ENCODE assay signal across 32 cellular contexts in genomic region chr3:22161315-22161714, GRCh38.
"Had no signal": no experiment of that assay in that cellular context is flagged by ENCODE, and none has a peak within 500 bp of the region (broad histone marks: within the 10 kb centered on the region; RNA-seq: fewer than 3 reads in every experiment).

No MANE protein-coding gene starts in this region.

- H3K9me3 ChIP-seq: neutrophil, ovary, psoas muscle, right lobe of liver, sigmoid colon, stomach, thoracic aorta, thyroid gland, tibial nerve, upper lobe of left lung, vagina had no signal

- H3K4me3 Mint-ChIP-seq: naive thymus-derived CD8-positive, alpha-beta T cell; natural killer cell treated with Interleukin-12 subunit alpha and Interleukin-12 subunit beta and Interleukin-15 and Interleukin-18, amount 100 ng/mL, for 72 hours; nephron progenitor cell; neural crest cell; stimulated activated effector memory CD8-positive, alpha-beta T cell treated with anti-CD3 and anti-CD28 coated beads, Interleukin-12 subunit alpha, Interleukin-12 subunit beta, amount 100 ng/mL, for 72 hours; stimulated activated naive B cell treated with anti-CD40 and anti-IgM and Interleukin-4, amounts not matched to agents 10 μg/mL and 1 μg/mL and 100 μg/mL, for 72 hours; stimulated activated naive CD8-positive, alpha-beta T cell treated with anti-CD3 and anti-CD28 coated beads, Interleukin-15, Interleukin-2, amounts not matched to agents 100 ng/mL and 50 ng/mL, for 24 hours had no signal

- H3K9me3 Mint-ChIP-seq: nephron progenitor cell; neural crest cell; stimulated activated naive CD8-positive, alpha-beta T cell treated with anti-CD3 and anti-CD28 coated beads, Interleukin-15, Interleukin-2, amounts not matched to agents 100 ng/mL and 50 ng/mL, for 24 hours had no signal

- H3K36me3 ChIP-seq: neutrophil, ovary, right lobe of liver, sigmoid colon, spleen, stomach, thoracic aorta, thyroid gland, tibial nerve, upper lobe of left lung, vagina had no signal

- H3K36me3 Mint-ChIP-seq: naive thymus-derived CD8-positive, alpha-beta T cell; natural killer cell treated with Interleukin-12 subunit alpha and Interleukin-12 subunit beta and Interleukin-15 and Interleukin-18, amount 100 ng/mL, for 72 hours; stimulated activated effector memory CD8-positive, alpha-beta T cell treated with anti-CD3 and anti-CD28 coated beads, Interleukin-12 subunit alpha, Interleukin-12 subunit beta, amount 100 ng/mL, for 72 hours; stimulated activated naive B cell treated with anti-CD40 and anti-IgM and Interleukin-4, amounts not matched to agents 10 μg/mL and 1 μg/mL and 100 μg/mL, for 72 hours had no signal

- DNase-seq: naive thymus-derived CD8-positive, alpha-beta T cell; nephron progenitor cell; occipital lobe; ovary; posterior cingulate gyrus; psoas muscle; right cardiac atrium; right lobe of liver; sigmoid colon; spleen; stimulated activated CD4-positive, alpha-beta T cell treated with anti-CD3 and anti-CD28 coated beads, Interleukin-12 subunit alpha, Interleukin-12 subunit beta, amount 100 ng/mL, for 4 hours; stimulated activated CD4-positive, alpha-beta T cell treated with anti-CD3 and anti-CD28 coated beads, Interleukin-1b, Interleukin-23, amount 100 ng/mL, for 48 hours; stimulated activated CD4-positive, alpha-beta T cell treated with anti-CD3 and anti-CD28 coated beads, Interleukin-2, amount 100 ng/mL, for 48 hours; stimulated activated CD4-positive, alpha-beta T cell treated with anti-CD3 and anti-CD28 coated beads, Interleukin-4, amount 100 ng/mL, for 24 hours; stimulated activated naive B cell treated with anti-CD40 and anti-IgM and Interleukin-4, amounts not matched to agents 10 μg/mL and 1 μg/mL and 100 μg/mL, for 72 hours; stimulated activated naive CD4-positive, alpha-beta T cell treated with Interleukin-2 at 50 U/mL for 16 hours; stomach; thyroid gland; trophoblast cell; upper lobe of left lung had no signal

- H3K27me3 Mint-ChIP-seq: naive thymus-derived CD8-positive, alpha-beta T cell; natural killer cell treated with Interleukin-12 subunit alpha and Interleukin-12 subunit beta and Interleukin-15 and Interleukin-18, amount 100 ng/mL, for 72 hours; progenitor cell of endocrine pancreas; stimulated activated naive B cell treated with anti-CD40 and anti-IgM and Interleukin-4, amounts not matched to agents 10 μg/mL and 1 μg/mL and 100 μg/mL, for 72 hours; stimulated activated naive CD8-positive, alpha-beta T cell treated with anti-CD3 and anti-CD28 coated beads, Interleukin-15, Interleukin-2, amounts not matched to agents 100 ng/mL and 50 ng/mL, for 24 hours had no signal

- H3K27ac ChIP-seq: neutrophil, ovary, parathyroid adenoma, psoas muscle, right lobe of liver, sigmoid colon, spleen, stomach, thoracic aorta, thyroid gland, tibial nerve, upper lobe of left lung, vagina had no signal

- FAIRE-seq: urothelium cell line had no signal

- H3K4me1 ChIP-seq: parathyroid adenoma, psoas muscle, sigmoid colon, spleen, stomach, thyroid gland, tibial nerve, upper lobe of left lung, vagina had no signal

- H3K27ac Mint-ChIP-seq: naive thymus-derived CD8-positive, alpha-beta T cell; natural killer cell treated with Interleukin-12 subunit alpha and Interleukin-12 subunit beta and Interleukin-15 and Interleukin-18, amount 100 ng/mL, for 72 hours; nephron progenitor cell; progenitor cell of endocrine pancreas; stimulated activated effector memory CD8-positive, alpha-beta T cell treated with anti-CD3 and anti-CD28 coated beads, Interleukin-12 subunit alpha, Interleukin-12 subunit beta, amount 100 ng/mL, for 72 hours; stimulated activated naive B cell treated with anti-CD40 and anti-IgM and Interleukin-4, amounts not matched to agents 10 μg/mL and 1 μg/mL and 100 μg/mL, for 72 hours; stimulated activated naive CD8-positive, alpha-beta T cell treated with anti-CD3 and anti-CD28 coated beads, Interleukin-15, Interleukin-2, amounts not matched to agents 100 ng/mL and 50 ng/mL, for 24 hours had no signal

- H3K27me3 ChIP-seq: neutrophil, ovary, right lobe of liver, sigmoid colon, spleen, stomach, thyroid gland, tibial nerve, upper lobe of left lung, vagina had no signal

- H3K4me3 ChIP-seq: ovary, psoas muscle, right lobe of liver, sigmoid colon, smooth muscle cell, spleen, stomach, thoracic aorta, thyroid gland, tibial nerve, upper lobe of left lung, vagina had no signal

- H3K4me1 Mint-ChIP-seq: naive thymus-derived CD8-positive, alpha-beta T cell; neural crest cell; stimulated activated effector memory CD8-positive, alpha-beta T cell treated with anti-CD3 and anti-CD28 coated beads, Interleukin-12 subunit alpha, Interleukin-12 subunit beta, amount 100 ng/mL, for 72 hours; stimulated activated naive B cell treated with anti-CD40 and anti-IgM and Interleukin-4, amounts not matched to agents 10 μg/mL and 1 μg/mL and 100 μg/mL, for 72 hours had no signal

- ATAC-seq: naive thymus-derived CD8-positive, alpha-beta T cell; natural killer cell treated with Interleukin-12 subunit alpha and Interleukin-12 subunit beta and Interleukin-15 and Interleukin-18, amount 100 ng/mL, for 72 hours; psoas muscle; right cardiac atrium; right lobe of liver; stimulated activated effector memory CD8-positive, alpha-beta T cell treated with anti-CD3 and anti-CD28 coated beads, Interleukin-12 subunit alpha, Interleukin-12 subunit beta, amount 100 ng/mL, for 72 hours; stimulated activated naive B cell treated with anti-CD40 and anti-IgM and Interleukin-4, amounts not matched to agents 10 μg/mL and 1 μg/mL and 100 μg/mL, for 72 hours had no signal
